Comparison of ENCODE assay signal across 8 cellular contexts in genomic region chr16:1771864-1772361, GRCh38. TPM values are rescaled to one million over a fixed set of nuclear protein-coding genes. Genes with fewer than 3 reads are reported as not detected.
DNase-seq lines count a peak whose midpoint lies in the region; ATAC-seq and TF ChIP-seq lines count a peak whose summit lies in the region.

No MANE protein-coding gene starts in this region.

- H3K27me3 Mint-ChIP-seq in CD4-positive, alpha-beta memory T cell: no peaks in the 10 kb centered on the region
- H3K27me3 Mint-ChIP-seq in neural crest cell (ENCODE audit: low read depth): peaks cover 6% of the 10 kb centered on the region

- peak overlapping the region; percentile 94 for H3K4me2 ChIP-seq in MM.1S (ENCODE audit: low read depth, low read length)

- intact Hi-C loops in CD4-positive, alpha-beta memory T cell (cut with micrococcal nuclease): loop anchor here (2.0 to 5.0 kb wide), 3 partner anchors 55 to 760 kb away; partner anchors contain the start of genes CEMP1, FAHD1, HAGH and MAPK8IP3
- intact Hi-C loops in dorsolateral prefrontal cortex (cut with DNase I): loop anchor here (2.0 to 10.0 kb wide), 5 partner anchors 65 to 280 kb away; partner anchors contain the start of genes CRAMP1 (in 2 of the 2), IFT140 (in 2 of the 2), MAPK8IP3 (in 2 of the 2) and RNF151 (in 1 of the 2)

- no peak for DNase-seq in CD4-positive, alpha-beta memory T cell
- no peak for DNase-seq in MM.1S
- DNase-seq in dorsolateral prefrontal cortex: no peak
- DNase-seq in neural crest cell (ENCODE audit: low read depth, low spot score): no peak

- peaks cover 5% of the 10 kb centered on the region for H3K36me3 ChIP-seq in CD4-positive, alpha-beta memory T cell (ENCODE audit: insufficient read depth, low read length)
- H3K36me3 ChIP-seq in MM.1S (replicated peaks; ENCODE audit: insufficient read depth, low read length): no peaks in the 10 kb centered on the region

- H3F3A ChIP-seq in MM.1S (ENCODE audit: insufficient read depth, low read length): peaks cover 13% of the 10 kb centered on the region

- peak overlapping the region; percentile 90 to 97 (median 95) for H3K27ac Mint-ChIP-seq in CD4-positive, alpha-beta memory T cell
- peak overlapping the region; percentile 98 for H3K27ac Mint-ChIP-seq in neural crest cell (ENCODE audit: unreplicated experiment)

- CTCF ChIA-PET in CD4-positive, alpha-beta memory T cell (lab: Charles Lee; ENCODE audit: partially characterized antibody): interaction anchor here (2.3 kb wide), 1 partner anchor 11 kb away, joined by 16 read pairs; the partner anchor contains the start of genes NUBP2 and SPSB3

- peaks cover 45% of the 10 kb centered on the region for H3K79me2 ChIP-seq in MM.1S (ENCODE audit: low read length)

- no peaks in the 10 kb centered on the region for H3K9me3 ChIP-seq in CD4-positive, alpha-beta memory T cell (ENCODE audit: control insufficient read depth in 1 of 2, low read length in 2 of 2)
- H3K9me3 ChIP-seq in MM.1S (replicated peaks; ENCODE audit: insufficient read depth, low read length): no peaks in the 10 kb centered on the region

- peak overlapping the region; percentile 85 to 98 (median 96) for H3K4me3 Mint-ChIP-seq in CD4-positive, alpha-beta memory T cell
- H3K4me3 Mint-ChIP-seq in neural crest cell: peak overlapping the region; percentile 99

- H3K9ac ChIP-seq in MM.1S (ENCODE audit: low read length): peak overlapping the region; percentile 98

- H2AFZ ChIP-seq in MM.1S (ENCODE audit: low read length): peak overlapping the region; percentile 81; the same call in 1 of the 2 replicates

- POLR2A ChIA-PET in CD4-positive, alpha-beta memory T cell (lab: Charles Lee; ENCODE audit: partially characterized antibody): interaction anchor here (1.0 to 11.4 kb wide), 13 partner anchors 8 to 1006 kb away, joined by 3 to 185 read pairs (median 4); partner anchors contain the start of genes FAHD1, HAGH, MAPK8IP3 and NUBP2

- H4K20me1 ChIP-seq in MM.1S (ENCODE audit: insufficient read depth, low read length): no peaks in the 10 kb centered on the region

- no peak for ATAC-seq in HG02763 (IDR thresholded peaks at IDR 0.05; ENCODE audit: unreplicated experiment)
- ATAC-seq in GM18858 (IDR thresholded peaks at IDR 0.05; ENCODE audit: unreplicated experiment): no peak
- ATAC-seq in GM19328 (IDR thresholded peaks at IDR 0.05; ENCODE audit: unreplicated experiment): no peak
- no peak for ATAC-seq in GM19452 (IDR thresholded peaks at IDR 0.05; ENCODE audit: unreplicated experiment)

- no peak for TF ChIP-seq CTCF in MM.1S (IDR thresholded peaks at IDR 0.05; ENCODE audit: low read length)
- TF ChIP-seq CTCF in dorsolateral prefrontal cortex (IDR thresholded peaks at IDR 0.05 in 54 of 56, conservative IDR thresholded peaks at IDR 0.05 in 2 of 56; ENCODE audit: low read depth in 1 of 56, partially characterized antibody in 56 of 56): peak in 1 of 56 donors; percentile 0
- TF ChIP-seq CTCF in neural crest cell (conservative IDR thresholded peaks at IDR 0.05): no peak

- peaks cover 11 to 32% (median 15%) of the 10 kb centered on the region in 4 donors for H3K4me1 Mint-ChIP-seq in CD4-positive, alpha-beta memory T cell
- peaks cover 8% of the 10 kb centered on the region for H3K4me1 Mint-ChIP-seq in neural crest cell

- no peaks in the 10 kb centered on the region for H3K27me3 ChIP-seq in CD4-positive, alpha-beta memory T cell (ENCODE audit: insufficient read depth, low read length)
- H3K27me3 ChIP-seq in MM.1S (replicated peaks; ENCODE audit: insufficient read depth, low read length) (no peaks in the 10 kb centered on the region), dorsolateral prefrontal cortex (no peaks in the 10 kb centered on the region)

- peak overlapping the region; percentile 45 to 88 for H3K4me3 ChIP-seq in CD4-positive, alpha-beta memory T cell (ENCODE audit: low read length in 2 of 2)
- peak overlapping the region; percentile 96 for H3K4me3 ChIP-seq in MM.1S (ENCODE audit: low read length)
- peak overlapping the region; percentile 77 to 100 (median 95) for H3K4me3 ChIP-seq in dorsolateral prefrontal cortex

- no peaks in the 10 kb centered on the region for H3K9me3 Mint-ChIP-seq in CD4-positive, alpha-beta memory T cell
- no peaks in the 10 kb centered on the region for H3K9me3 Mint-ChIP-seq in neural crest cell

- no peaks in the 10 kb centered on the region for H3K9me2 ChIP-seq in MM.1S (replicated peaks; ENCODE audit: insufficient read depth, low read length)

- H3K36me3 Mint-ChIP-seq in CD4-positive, alpha-beta memory T cell: peaks cover 4 to 26% of the 10 kb centered on the region in 2 donors
- H3K36me3 Mint-ChIP-seq in neural crest cell (ENCODE audit: low read depth): peaks cover 6% of the 10 kb centered on the region

- peak overlapping the region; percentile 72 for H3K27ac ChIP-seq in CD4-positive, alpha-beta memory T cell (ENCODE audit: low read depth, low read length)
- H3K27ac ChIP-seq in MM.1S (ENCODE audit: low read length) (peak overlapping the region; percentile 90), dorsolateral prefrontal cortex (peak overlapping the region in 54 of 59 donors; percentile 60 to 99 (median 95))

- peaks cover 29% of the 10 kb centered on the region for H3K4me1 ChIP-seq in CD4-positive, alpha-beta memory T cell (ENCODE audit: insufficient read depth, low read length)
- 0 out of 2 replicates have a peak, but pooled peaks cover 3% of the 10 kb centered on the region for H3K4me1 ChIP-seq in MM.1S (ENCODE audit: low read length)

RNA-seq across cellular contexts. Expression of gene NME3, which starts 0.6 kb away (rescaled TPM):
- total RNA-seq in CD4-positive, alpha-beta memory T cell: 10 to 100 TPM; 84.2 to 88.6 TPM
- polyA plus RNA-seq in CD4-positive, alpha-beta memory T cell: 10 to 100 TPM; 64.1 to 70.4 TPM
- total RNA-seq in dorsolateral prefrontal cortex (10 to 100 TPM; 39.2 to 88.9 (median 58.5) TPM), neural crest cell (35.0 and 38.0 TPM in 2 replicates)

RNA-seq across cellular contexts. Expression of gene EME2, which starts 0.7 kb away (rescaled TPM):
- total RNA-seq in CD4-positive, alpha-beta memory T cell: 10 to 100 TPM; 32.9 to 33.1 TPM
- 1 to 10 TPM in 1 of 2 donors, under 1 TPM in 1; 0.30 to 1.5 TPM for polyA plus RNA-seq in CD4-positive, alpha-beta memory T cell
- total RNA-seq in dorsolateral prefrontal cortex (10 to 100 TPM; 12.6 to 44.4 (median 21.7) TPM), neural crest cell (36.5 and 37.0 TPM in 2 replicates)

RNA-seq across cellular contexts. Expression of gene MRPS34, which starts 1.0 kb away (rescaled TPM):
- total RNA-seq in CD4-positive, alpha-beta memory T cell: 10 to 100 TPM; 57.6 to 67.3 TPM
- polyA plus RNA-seq in CD4-positive, alpha-beta memory T cell: 100 to 1,000 TPM; 138 to 151 TPM
- total RNA-seq in dorsolateral prefrontal cortex (10 to 100 TPM; 37.4 to 77.9 (median 58.6) TPM), neural crest cell (135 and 141 TPM in 2 replicates)

RNA-seq across cellular contexts. Expression of gene SPSB3, which starts 10.5 kb away (rescaled TPM):
- 100 to 1,000 TPM; 133 to 144 TPM for total RNA-seq in CD4-positive, alpha-beta memory T cell
- polyA plus RNA-seq in CD4-positive, alpha-beta memory T cell: 10 to 100 TPM; 56.6 to 72.9 TPM
- 10 to 100 TPM; 34.3 to 62.3 (median 48.9) TPM for total RNA-seq in dorsolateral prefrontal cortex
- total RNA-seq in neural crest cell: 23.1 and 23.8 TPM in 2 replicates

RNA-seq across cellular contexts. Expression of gene NUBP2, which starts 10.8 kb away (rescaled TPM):
- total RNA-seq in CD4-positive, alpha-beta memory T cell: 10 to 100 TPM; 55.9 to 59.4 TPM
- polyA plus RNA-seq in CD4-positive, alpha-beta memory T cell: 10 to 100 TPM; 77.6 to 98.9 TPM
- total RNA-seq in dorsolateral prefrontal cortex (10 to 100 TPM; 29.7 to 55.7 (median 39.2) TPM), neural crest cell (71.0 and 73.8 TPM in 2 replicates)
